ENCODE assay signal across 10 cellular contexts in genomic region chr12:80053048-80053790, GRCh38. TPM values are rescaled to one million over a fixed set of nuclear protein-coding genes. Genes with fewer than 3 reads are reported as not detected.
A peak's percentile ranks its signal among the peaks of the same experiment; 100 is the strongest.
DNase-seq lines count a peak whose midpoint lies in the region; ATAC-seq, FAIRE-seq and TF ChIP-seq lines count a peak whose summit lies in the region.
"Had no signal": no experiment of that assay in that cellular context is flagged by ENCODE, and none has a peak within 500 bp of the region (broad histone marks: within the 10 kb centered on the region; RNA-seq: fewer than 3 reads in every experiment).

No MANE protein-coding gene starts in this region.

- POLR2A ChIA-PET in endothelial cell of umbilical vein (lab: Charles Lee) = no interaction called here

- no TSS peak for BruUV-seq in endothelial cell of umbilical vein (replicated peaks; lab: Mats Ljungman, UMichigan)

- no peaks in the 10 kb centered on the region for H3K79me2 ChIP-seq in endothelial cell of umbilical vein (ENCODE audit: control insufficient read depth, insufficient read depth, low read length)
- H3K79me2 ChIP-seq: parathyroid adenoma had no signal

- no peak overlapping the region for H3K9ac ChIP-seq in endothelial cell of umbilical vein (replicated peaks; ENCODE audit: extremely low read depth, insufficient read depth, low read length)
- H3K9ac ChIP-seq: parathyroid adenoma had no signal

- H4K20me1 ChIP-seq in endothelial cell of umbilical vein (replicated peaks; ENCODE audit: control insufficient read depth, extremely low read depth, insufficient read depth, low read length) = no peaks in the 10 kb centered on the region

- peaks cover 15% of the 10 kb centered on the region for H3K4me1 ChIP-seq in endothelial cell of umbilical vein (ENCODE audit: control insufficient read depth, extremely low read depth, insufficient read depth, low read length)
- H3K4me1 ChIP-seq: parathyroid adenoma had no signal

- H3K27ac ChIP-seq in endothelial cell of umbilical vein (ENCODE audit: insufficient read depth, low read depth, low read length) = no peak overlapping the region
- H3K27ac ChIP-seq: parathyroid adenoma had no signal

- no peak overlapping the region for H3K4me3 ChIP-seq in endothelial cell of umbilical vein (replicated peaks in 1 of 3; ENCODE audit: insufficient read depth in 1 of 3, low read depth in 1 of 3, low read length in 3 of 3)

- H2AFZ ChIP-seq in endothelial cell of umbilical vein (ENCODE audit: low read depth, low read length) = no peak overlapping the region

- no peaks in the 10 kb centered on the region for H3K27me3 ChIP-seq in endothelial cell of umbilical vein (ENCODE audit: control insufficient read depth in 2 of 2, insufficient read depth in 2 of 2, low read length in 2 of 2)

- dilution Hi-C loops in endothelial cell of umbilical vein (cut with MboI; ENCODE audit: extremely low pct_ligation_motif_present, low sequenced_read_pairs) = no loop called here

- FAIRE-seq in endothelial cell of umbilical vein (lab: Jason Lieb, UNC) = no peak

- H3K9me3 ChIP-seq in endothelial cell of umbilical vein (replicated peaks; ENCODE audit: control insufficient read depth, insufficient read depth, low read length) = no peaks in the 10 kb centered on the region

- intact Hi-C loops in endothelial cell of umbilical vein (cut with micrococcal nuclease) = no loop called here

- CTCF ChIA-PET in endothelial cell of umbilical vein (lab: Charles Lee) = interaction anchor here (1.5 kb wide), 1 partner anchor 134 kb away, joined by 6 read pairs; no protein-coding TSS in a partner anchor

- ATAC-seq in HG03469 (IDR thresholded peaks at IDR 0.05; ENCODE audit: unreplicated experiment) (no peak), GM19455 (IDR thresholded peaks at IDR 0.05; ENCODE audit: unreplicated experiment) (no peak), GM18907 (IDR thresholded peaks at IDR 0.05; ENCODE audit: unreplicated experiment) (no peak)

- H3K9me1 ChIP-seq in endothelial cell of umbilical vein (replicated peaks; ENCODE audit: control insufficient read depth, extremely low read depth, insufficient read depth, low read length) = no peaks in the 10 kb centered on the region

- H3K36me3 ChIP-seq in endothelial cell of umbilical vein (ENCODE audit: control insufficient read depth in 2 of 2, extremely low read depth in 1 of 2, insufficient read depth in 2 of 2, low read length in 2 of 2) = no peaks in the 10 kb centered on the region

- no peak overlapping the region for H3K4me2 ChIP-seq in endothelial cell of umbilical vein (ENCODE audit: insufficient read depth, low read length)

- TF ChIP-seq POLR2A in endothelial cell of umbilical vein (IDR thresholded peaks at IDR 0.05; ENCODE audit: low read depth, low read length) = no peak

- peak; percentile 90 for DNase-seq in M059J (ENCODE audit: low read depth)
- DNase-seq in endothelial cell of umbilical vein (ENCODE audit: low read depth, low spot score) = peak; percentile 75
- peak; percentile 43 for DNase-seq in middle frontal gyrus (ENCODE audit: extremely low spot score, low spot score)
- DNase-seq in ureter (ENCODE audit: low spot score) = peak; percentile 84
- DNase-seq in iPS-NIHi7 (ENCODE audit: extremely low spot score) = no peak
- DNase-seq: NCI-H774 had no signal

- TF ChIP-seq CTCF in endothelial cell of umbilical vein (IDR thresholded peaks at IDR 0.05; ENCODE audit: extremely low read depth in 1 of 2, insufficient read depth in 1 of 2, low read depth in 1 of 2, low read length in 2 of 2) = no peak

TF ChIP-seq in endothelial cell of umbilical vein, 7 proteins besides CTCF, POLR2A, EP300 and RAD21:
- peak; percentile 34 for TF ChIP-seq GATA2 (IDR thresholded peaks at IDR 0.05; ENCODE audit: insufficient read depth, insufficient read length, low read depth, low read length)
- no peak for TF ChIP-seq MAX (IDR thresholded peaks at IDR 0.05; ENCODE audit: insufficient read depth, insufficient read length)
- no peak for TF ChIP-seq MYC (IDR thresholded peaks at IDR 0.05; ENCODE audit: low read depth, low read length)
- no peak for TF ChIP-seq EZH2 (IDR thresholded peaks at IDR 0.05; ENCODE audit: borderline replicate concordance, low read depth, low read length, severe bottlenecking)
- TF ChIP-seq JUN (IDR thresholded peaks at IDR 0.05; ENCODE audit: borderline replicate concordance, insufficient read depth, insufficient read length, low read depth) = no peak

RNA-seq across cellular contexts. Expression of gene OTOGL, which starts 46.1 kb away (rescaled TPM):
- total RNA-seq in M059J (2014; rRNA removed; shearing (Covaris generic)) = 0.15 and 0.71 TPM in 2 replicates
- total RNA-seq in endothelial cell of umbilical vein = 2.0 and 3.1 TPM in 2 replicates
- polyA plus RNA-seq in endothelial cell of umbilical vein = 0.76 and 1.4 TPM in 2 replicates
- polyA plus RNA-seq in endothelial cell of umbilical vein (2011; cell fraction: cytosol; rRNA removed) = 2.0 and 2.1 TPM in 2 replicates
- polyA plus RNA-seq in endothelial cell of umbilical vein (2011; cell fraction: nucleus; rRNA removed) = 2.8 and 3.5 TPM in 2 replicates
- 0.83 and 2.2 TPM in 2 replicates for polyA plus RNA-seq in endothelial cell of umbilical vein (2012)
- 2.7 and 3.5 TPM in 2 replicates for polyA minus RNA-seq in endothelial cell of umbilical vein
- not detected for polyA minus RNA-seq in endothelial cell of umbilical vein (2011; cell fraction: cytosol; rRNA and poly(A)+ RNA removed)
- polyA minus RNA-seq in endothelial cell of umbilical vein (2011; cell fraction: nucleus; rRNA and poly(A)+ RNA removed) = 2.0 and 3.4 TPM in 2 replicates
- total RNA-seq in ureter = 0.57 TPM
